ENCODE assay signal across 1 cellular context in genomic region chr22:37830093-37830842, GRCh38.
A peak's percentile ranks its signal among the peaks of the same experiment; 100 is the strongest.
TF ChIP-seq lines count a peak whose summit lies in the region.

No MANE protein-coding gene starts in this region.

TF ChIP-seq in K562, 482 proteins besides CTCF, POLR2A, EP300 and RAD21:
- TF ChIP-seq POLR2G (IDR thresholded peaks at IDR 0.05; ENCODE audit: low read depth, low read length) (peak; percentile 53; the same call in 1 of the 2 replicates), RBFOX2 (IDR thresholded peaks at IDR 0.05; ENCODE audit: low read depth, low read length) (peak; percentile 24; the same call in 1 of the 2 replicates), POLR3A (IDR thresholded peaks at IDR 0.05; ENCODE audit: borderline replicate concordance, extremely low read depth, insufficient read depth, insufficient read length) (no peak)
- TF ChIP-seq, protein P1, sequence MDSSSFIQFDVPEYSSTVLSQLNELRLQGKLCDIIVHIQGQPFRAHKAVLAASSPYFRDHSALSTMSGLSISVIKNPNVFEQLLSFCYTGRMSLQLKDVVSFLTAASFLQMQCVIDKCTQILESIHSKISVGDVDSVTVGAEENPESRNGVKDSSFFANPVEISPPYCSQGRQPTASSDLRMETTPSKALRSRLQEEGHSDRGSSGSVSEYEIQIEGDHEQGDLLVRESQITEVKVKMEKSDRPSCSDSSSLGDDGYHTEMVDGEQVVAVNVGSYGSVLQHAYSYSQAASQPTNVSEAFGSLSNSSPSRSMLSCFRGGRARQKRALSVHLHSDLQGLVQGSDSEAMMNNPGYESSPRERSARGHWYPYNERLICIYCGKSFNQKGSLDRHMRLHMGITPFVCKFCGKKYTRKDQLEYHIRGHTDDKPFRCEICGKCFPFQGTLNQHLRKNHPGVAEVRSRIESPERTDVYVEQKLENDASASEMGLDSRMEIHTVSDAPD (CRISPR knock-in tag; IDR thresholded peaks at IDR 0.05): no peak
